1 cellular context compared by ENCODE assay signal in the genomic region with DNA sequence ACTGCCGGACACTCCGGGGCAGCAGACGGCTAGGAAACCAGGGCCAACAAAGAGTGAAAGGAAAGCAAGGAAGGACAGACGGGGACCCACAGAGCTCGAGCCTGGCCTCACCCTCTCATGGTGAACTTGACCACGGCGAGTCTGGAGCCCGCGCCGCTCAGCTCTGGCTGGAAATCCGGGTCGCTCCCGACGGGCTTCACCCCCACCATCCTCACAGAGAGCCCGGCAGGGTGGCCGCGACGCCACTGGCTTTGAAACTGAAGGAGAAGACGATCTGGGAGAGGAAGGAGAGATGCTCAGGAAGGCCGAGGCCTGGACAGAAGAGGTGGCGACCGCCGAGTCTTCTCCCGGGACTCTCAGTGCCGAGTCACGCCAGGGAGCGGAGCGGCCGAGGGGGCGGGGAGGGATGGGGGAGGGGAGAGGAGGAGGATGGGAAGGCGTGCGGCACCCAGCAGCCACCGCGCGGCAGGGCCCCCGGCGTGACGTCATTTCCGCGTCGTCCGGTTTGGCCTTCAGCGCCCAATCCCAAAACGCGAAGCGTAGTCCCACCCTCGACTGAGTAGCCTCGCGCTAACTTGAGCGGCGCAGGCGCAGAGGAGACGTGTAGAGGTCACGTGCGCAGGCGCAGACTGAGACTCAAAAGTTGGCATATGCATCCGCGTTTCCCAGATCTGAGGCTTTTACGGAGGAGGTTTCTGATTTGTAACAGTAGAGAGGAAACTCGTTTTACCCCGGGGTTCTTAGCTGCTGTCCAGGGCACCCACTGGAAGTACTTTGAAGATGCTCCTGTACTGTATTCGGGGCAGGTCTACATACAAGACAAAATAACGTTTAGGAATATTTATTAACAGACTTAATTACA.
TF ChIP-seq lines count a peak whose summit lies in the region.

Gene TXNL1, minus strand, starts transcription at position 361 of the 862 bp plus-strand sequence. Its CDS starts 152 bp downstream, at position 209.

TF ChIP-seq in HEK293, 187 proteins besides CTCF, POLR2A, EP300 and RAD21 (continued from another document):
- TF ChIP-seq ZBTB44 (tag by site-specific recombination; IDR thresholded peaks at IDR 0.05): no peak
- no peak for TF ChIP-seq SALL2 (tag by site-specific recombination; IDR thresholded peaks at IDR 0.05; ENCODE audit: borderline replicate concordance)
- TF ChIP-seq, protein P1, sequence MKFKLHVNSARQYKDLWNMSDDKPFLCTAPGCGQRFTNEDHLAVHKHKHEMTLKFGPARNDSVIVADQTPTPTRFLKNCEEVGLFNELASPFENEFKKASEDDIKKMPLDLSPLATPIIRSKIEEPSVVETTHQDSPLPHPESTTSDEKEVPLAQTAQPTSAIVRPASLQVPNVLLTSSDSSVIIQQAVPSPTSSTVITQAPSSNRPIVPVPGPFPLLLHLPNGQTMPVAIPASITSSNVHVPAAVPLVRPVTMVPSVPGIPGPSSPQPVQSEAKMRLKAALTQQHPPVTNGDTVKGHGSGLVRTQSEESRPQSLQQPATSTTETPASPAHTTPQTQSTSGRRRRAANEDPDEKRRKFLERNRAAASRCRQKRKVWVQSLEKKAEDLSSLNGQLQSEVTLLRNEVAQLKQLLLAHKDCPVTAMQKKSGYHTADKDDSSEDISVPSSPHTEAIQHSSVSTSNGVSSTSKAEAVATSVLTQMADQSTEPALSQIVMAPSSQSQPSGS (tag by site-specific recombination; IDR thresholded peaks at IDR 0.05; ENCODE audit: low read depth): peak; percentile 97
- TF ChIP-seq ZNF518A (tag by site-specific recombination; conservative IDR thresholded peaks at IDR 0.05; ENCODE audit: low read depth): peak; percentile 66
- TF ChIP-seq ZSCAN18 (tag by site-specific recombination; IDR thresholded peaks at IDR 0.05): no peak
- no peak for TF ChIP-seq ZNF311 (tag by site-specific recombination; IDR thresholded peaks at IDR 0.05; ENCODE audit: borderline replicate concordance)
- TF ChIP-seq ZNF837 (tag by site-specific recombination; IDR thresholded peaks at IDR 0.05): no peak
- peak; percentile 87 for TF ChIP-seq SP3 (tag by site-specific recombination; IDR thresholded peaks at IDR 0.05)
- TF ChIP-seq ZNF221 (tag by site-specific recombination; IDR thresholded peaks at IDR 0.05; ENCODE audit: borderline replicate concordance): no peak
- no peak for TF ChIP-seq TCF7L2 (IDR thresholded peaks at IDR 0.05; ENCODE audit: borderline replicate concordance, low read depth, low read length)
- no peak for TF ChIP-seq ZNF23 (tag by site-specific recombination; IDR thresholded peaks at IDR 0.05; ENCODE audit: borderline replicate concordance)
TF ChIP-seq in HEK293: peak in this region for 42.
